ENCODE assay signal across 1 cellular context in the genomic region with DNA sequence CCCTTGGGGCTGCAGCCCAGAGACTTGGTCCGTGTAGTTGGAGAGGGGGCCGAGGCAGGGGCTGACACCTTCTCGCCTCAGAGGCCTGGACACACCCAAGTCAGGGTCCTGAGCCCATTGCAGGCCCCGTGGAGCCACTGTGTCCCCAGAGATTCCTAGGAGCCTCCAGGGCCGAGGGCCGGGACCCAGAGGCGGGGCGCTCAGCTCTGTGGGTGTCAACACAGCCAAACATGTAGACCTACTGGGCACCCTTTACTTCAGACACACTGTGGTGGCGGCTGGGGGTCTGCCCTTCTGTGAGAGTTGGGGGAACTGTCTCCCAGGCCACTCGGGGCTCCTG.
TF ChIP-seq lines count a peak whose summit lies in the region.

No MANE protein-coding gene starts in this region.

TF ChIP-seq in K562, 482 proteins besides CTCF, POLR2A, EP300 and RAD21:
- TF ChIP-seq ZKSCAN1 (IDR thresholded peaks at IDR 0.05; ENCODE audit: low read depth, low read length) = peak; percentile 31; the same call in 1 of the 2 replicates
- TF ChIP-seq, protein P1, sequence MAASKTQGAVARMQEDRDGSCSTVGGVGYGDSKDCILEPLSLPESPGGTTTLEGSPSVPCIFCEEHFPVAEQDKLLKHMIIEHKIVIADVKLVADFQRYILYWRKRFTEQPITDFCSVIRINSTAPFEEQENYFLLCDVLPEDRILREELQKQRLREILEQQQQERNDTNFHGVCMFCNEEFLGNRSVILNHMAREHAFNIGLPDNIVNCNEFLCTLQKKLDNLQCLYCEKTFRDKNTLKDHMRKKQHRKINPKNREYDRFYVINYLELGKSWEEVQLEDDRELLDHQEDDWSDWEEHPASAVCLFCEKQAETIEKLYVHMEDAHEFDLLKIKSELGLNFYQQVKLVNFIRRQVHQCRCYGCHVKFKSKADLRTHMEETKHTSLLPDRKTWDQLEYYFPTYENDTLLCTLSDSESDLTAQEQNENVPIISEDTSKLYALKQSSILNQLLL (CRISPR knock-in tag; IDR thresholded peaks at IDR 0.05; ENCODE audit: borderline replicate concordance) = no peak
